ENCODE assay signal across 8 cellular contexts in the genomic region with DNA sequence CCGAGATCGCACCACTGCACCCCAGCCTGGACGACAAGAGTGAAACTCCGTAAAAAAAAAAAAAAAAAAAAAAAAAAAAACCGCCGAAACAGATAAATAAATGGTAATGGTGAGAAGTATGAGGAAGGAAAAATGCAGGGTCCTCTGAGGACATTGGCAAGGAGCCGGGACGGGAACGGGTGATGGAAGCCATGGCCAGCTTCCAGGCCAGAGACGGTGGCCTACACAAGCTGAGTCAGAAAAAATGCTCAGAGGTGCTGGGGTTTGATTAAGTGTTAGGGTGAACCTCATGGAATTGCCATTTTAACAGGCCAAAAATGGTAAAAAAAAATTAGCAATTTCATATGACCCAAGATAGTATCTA. TPM values are rescaled to one million over a fixed set of nuclear protein-coding genes. Genes with fewer than 3 reads are reported as not detected.
DNase-seq lines count a peak whose midpoint lies in the region; ATAC-seq, FAIRE-seq and TF ChIP-seq lines count a peak whose summit lies in the region.

No MANE protein-coding gene starts in this region.

- peak overlapping the region; percentile 71 to 94 for H3K9ac ChIP-seq in K562 (ENCODE audit: insufficient read depth in 1 of 2, low read depth in 2 of 2, low read length in 2 of 2)
- peak overlapping the region; percentile 75 to 86 for H3K9ac ChIP-seq in stomach smooth muscle (ENCODE audit: low read length in 2 of 2)

- H3K79me2 ChIP-seq in K562 (ENCODE audit: control insufficient read depth, insufficient read depth, low read length): no peaks in the 10 kb centered on the region

- in situ Hi-C loops in K562 (cut with MboI): no loop called here

- H2AFZ ChIP-seq in K562 (ENCODE audit: low read depth, low read length): peak overlapping the region; percentile 85

- TF ChIP-seq POLR2A in K562 (conservative IDR thresholded peaks at IDR 0.05): no peak

- peaks cover 0 to 4% of the 10 kb centered on the region in 2 donors for H3K36me3 Mint-ChIP-seq in CD4-positive, alpha-beta memory T cell

- TF ChIP-seq CTCF in K562 (IDR thresholded peaks at IDR 0.05 in 2 of 3, conservative IDR thresholded peaks at IDR 0.05 in 1 of 3; ENCODE audit: insufficient read depth in 2 of 3, low read depth in 1 of 3, low read length in 3 of 3): no peak

- H3K9me3 Mint-ChIP-seq in CD4-positive, alpha-beta memory T cell: peaks cover 0 to 2% (median 0%) of the 10 kb centered on the region in 8 donors

- peaks cover 28% of the 10 kb centered on the region for H3K4me1 ChIP-seq in CD4-positive, alpha-beta memory T cell (ENCODE audit: insufficient read depth, low read length)
- H3K4me1 ChIP-seq in K562 (replicated peaks in 1 of 2; ENCODE audit: control insufficient read depth in 2 of 2, insufficient read depth in 2 of 2, low read length in 2 of 2): peaks cover 9 to 33% of the 10 kb centered on the region in 2 experiments; a peak in 4 of 5 replicates
- H3K4me1 ChIP-seq in stomach smooth muscle (ENCODE audit: control insufficient read depth, insufficient read depth, low read length): peaks cover 29% of the 10 kb centered on the region

- intact Hi-C loops in CD4-positive, alpha-beta memory T cell (cut with micrococcal nuclease): loop anchor here (2.0 kb wide), 2 partner anchors 44 to 52 kb away; no protein-coding TSS in a partner anchor
- intact Hi-C loops in K562 (cut with micrococcal nuclease): no loop called here

- H3K27me3 ChIP-seq in CD4-positive, alpha-beta memory T cell (ENCODE audit: insufficient read depth, low read length): no peaks in the 10 kb centered on the region
- H3K27me3 ChIP-seq in K562 (ENCODE audit: control insufficient read depth in 2 of 2, insufficient read depth in 2 of 2, low read length in 2 of 2): no peaks in the 10 kb centered on the region
- no peaks in the 10 kb centered on the region for H3K27me3 ChIP-seq in stomach smooth muscle (ENCODE audit: control insufficient read depth in 1 of 2, insufficient read depth in 2 of 2, low read length in 2 of 2)

- DNase-seq in CD4-positive, alpha-beta memory T cell: peak in 2 of 5 donors; percentile 29 to 36
- DNase-seq in LHCN-M2 (ENCODE audit: low read depth) (peak; percentile 65), K562 (ENCODE audit: extremely low read depth in 1 of 4, low spot score in 3 of 4) (no peak), kidney tubule cell (ENCODE audit: low spot score) (peak; percentile 89), NCI-H1417 treated with DMSO at 0.1 percent for 48 hours (lab: John Stamatoyannopoulos, UW) (no peak)
- no peak for DNase-seq in stimulated activated naive CD4-positive, alpha-beta T cell treated with Interleukin-2 at 50 U/mL for 16 hours (lab: John Stamatoyannopoulos, UW)

- H3K4me3 Mint-ChIP-seq in CD4-positive, alpha-beta memory T cell: peak overlapping the region; percentile 91 to 97 (median 96)

- H3K27ac ChIP-seq in CD4-positive, alpha-beta memory T cell (ENCODE audit: low read depth, low read length): peak overlapping the region; percentile 53
- H3K27ac ChIP-seq in K562 (ENCODE audit: extremely low read depth, low read depth, low read length) (peak overlapping the region; percentile 58), stomach smooth muscle (ENCODE audit: low read length) (peak overlapping the region; percentile 90)

- no peaks in the 10 kb centered on the region for H3K9me1 ChIP-seq in K562 (ENCODE audit: control insufficient read depth, insufficient read depth, low read length)

- no peak for ATAC-seq in K562
- no peak for ATAC-seq in GM18517 (IDR thresholded peaks at IDR 0.05; ENCODE audit: unreplicated experiment)

- CTCF ChIA-PET in CD4-positive, alpha-beta memory T cell (lab: Charles Lee; ENCODE audit: partially characterized antibody): interaction anchor here (0.9 to 5.9 kb wide), 4 partner anchors 8 to 281 kb away, joined by 3 to 39 read pairs (median 3); no protein-coding TSS in a partner anchor
- CTCF ChIA-PET in K562 (lab: Yijun Ruan, JAX; ENCODE audit: low intra/inter-chr PET ratio): no interaction called here

- no peaks in the 10 kb centered on the region for H3K9me3 ChIP-seq in CD4-positive, alpha-beta memory T cell (ENCODE audit: control insufficient read depth in 1 of 2, low read length in 2 of 2)
- H3K9me3 ChIP-seq in K562 (replicated peaks; ENCODE audit: control insufficient read depth, insufficient read depth, low read depth, low read length): no peaks in the 10 kb centered on the region
- H3K9me3 ChIP-seq in stomach smooth muscle (ENCODE audit: control insufficient read depth in 2 of 2, low read length in 2 of 2): no peaks in the 10 kb centered on the region

- H3K27ac Mint-ChIP-seq in CD4-positive, alpha-beta memory T cell: peak overlapping the region; percentile 92 to 98 (median 95)

- no peaks in the 10 kb centered on the region for H3K36me3 ChIP-seq in CD4-positive, alpha-beta memory T cell (ENCODE audit: insufficient read depth, low read length)
- no peaks in the 10 kb centered on the region for H3K36me3 ChIP-seq in K562 (ENCODE audit: control insufficient read depth, insufficient read depth, low read length)
- H3K36me3 ChIP-seq in stomach smooth muscle (ENCODE audit: control insufficient read depth in 2 of 2, insufficient read depth in 2 of 2, low read length in 2 of 2): no peaks in the 10 kb centered on the region

- peak overlapping the region; percentile 61 to 66 for H3K4me3 ChIP-seq in CD4-positive, alpha-beta memory T cell (ENCODE audit: low read length in 2 of 2)
- peak overlapping the region; percentile 61 for H3K4me3 ChIP-seq in K562
- H3K4me3 ChIP-seq in stomach smooth muscle (ENCODE audit: low read length in 2 of 2): peak overlapping the region; percentile 62 to 83

- no peak for FAIRE-seq in K562 (lab: Jason Lieb, UNC)

- no peaks in the 10 kb centered on the region for H4K20me1 ChIP-seq in K562 (replicated peaks; ENCODE audit: control insufficient read depth, insufficient read depth, low read length)

- WGBS in K562 (ENCODE audit: insufficient coverage, low coverage, missing lambda C conversion rate): 5% methylated on average over 6 of the region's 10 CpGs

- no peak for TF ChIP-seq EP300 in K562 (IDR thresholded peaks at IDR 0.05; ENCODE audit: low read length)

- H3K4me2 ChIP-seq in K562 (ENCODE audit: insufficient read depth, low read length): peak overlapping the region; percentile 83

- peaks cover 22 to 42% (median 33%) of the 10 kb centered on the region in 4 donors for H3K4me1 Mint-ChIP-seq in CD4-positive, alpha-beta memory T cell

- H3K27me3 Mint-ChIP-seq in CD4-positive, alpha-beta memory T cell: no peaks in the 10 kb centered on the region

- no TSS peak for BruUV-seq in K562 (replicated peaks; lab: Mats Ljungman, UMichigan)

- no peak for TF ChIP-seq RAD21 in K562 (CRISPR knock-in tag; conservative IDR thresholded peaks at IDR 0.05 in 1 of 2, IDR thresholded peaks at IDR 0.05 in 1 of 2)

- POLR2A ChIA-PET in CD4-positive, alpha-beta memory T cell (lab: Charles Lee; ENCODE audit: partially characterized antibody): interaction anchor here (1.0 to 8.3 kb wide), 11 partner anchors 8 to 68 kb away, joined by 3 to 119 read pairs (median 6); a partner anchor contains a TSS
- POLR2A ChIA-PET in K562 (lab: Yijun Ruan, JAX): interaction anchor here (1.1 to 1.5 kb wide), 2 partner anchors 15 to 27 kb away, joined by 3 to 5 read pairs; no protein-coding TSS in a partner anchor

RNA-seq across cellular contexts. Expression of a gene that starts 0.9 kb away (rescaled TPM):
- 1 to 10 TPM; 6.4 to 6.6 TPM for total RNA-seq in CD4-positive, alpha-beta memory T cell
- 1 to 10 TPM in 1 of 2 donors, under 1 TPM in 1; 0.33 to 1.6 TPM for polyA plus RNA-seq in CD4-positive, alpha-beta memory T cell
- 1.8 and 2.7 TPM in 2 replicates for total RNA-seq in LHCN-M2 (2014; rRNA removed)
- polyA plus RNA-seq in LHCN-M2 (2012): 1.7 TPM
- total RNA-seq in K562 (2011; cell fraction: chromatin; rRNA removed; ENCODE audit: low replicate concordance): 1.5 and 4.2 TPM in 2 replicates
- total RNA-seq in K562 (2011; cell fraction: nucleolus; rRNA removed): 3.5 and 3.7 TPM in 2 replicates
- 1.9 and 2.8 TPM in 2 replicates for total RNA-seq in K562 (2011; cell fraction: nucleoplasm; rRNA removed)
- total RNA-seq in K562 (2014; rRNA removed): 1.0 and 1.3 TPM in 2 replicates
- 0.22 and 0.25 TPM in 2 replicates for total RNA-seq in K562 (2014; rRNA removed; fragmentation: Illumina TruSeq; extraction: Trizol)
- 0.25 and 0.57 TPM in 2 replicates for total RNA-seq in K562 (2015; rRNA removed; fragmentation: Illumina TruSeq; extraction: Trizol)
- 3.5 and 3.7 TPM in 2 replicates for total RNA-seq in K562 (2021)
- 0.67 and 1.0 TPM in 2 replicates for polyA plus RNA-seq in K562 (2011; rRNA removed)
- polyA plus RNA-seq in K562 (2011; cell fraction: cytosol; rRNA removed): 0.81 and 2.0 TPM in 2 replicates
- 1.5 and 4.5 TPM in 2 replicates for polyA plus RNA-seq in K562 (2011; cell fraction: nucleus; rRNA removed)
- 1.3 and 3.5 TPM in 2 replicates for polyA plus RNA-seq in K562 (2012)
- 0.79 and 1.7 TPM in 2 replicates for polyA plus RNA-seq in K562 (2014; fragmentation: Illumina TruSeq; extraction: Trizol)
- not detected for polyA plus RNA-seq in K562 (2014; fragmentation: Nextera tagmentation; extraction: Ambion mirVana)
- polyA plus RNA-seq in K562 (2014; rRNA removed): 1.1 and 2.1 TPM in 2 replicates
- polyA minus RNA-seq in K562 (2011; rRNA and poly(A)+ RNA removed): 0.54 and 0.98 TPM in 2 replicates
- 3.0 and 5.0 TPM in 2 replicates for polyA minus RNA-seq in K562 (2011; cell fraction: cytosol; rRNA and poly(A)+ RNA removed)
- polyA minus RNA-seq in K562 (2011; cell fraction: nucleus; rRNA and poly(A)+ RNA removed): 1.5 and 1.7 TPM in 2 replicates

RNA-seq across cellular contexts. Expression of a gene that starts 20.1 kb away (rescaled TPM):
- 10 to 100 TPM; 84.3 to 85.0 TPM for total RNA-seq in CD4-positive, alpha-beta memory T cell
- polyA plus RNA-seq in CD4-positive, alpha-beta memory T cell: 100 to 1,000 TPM; 207 to 257 TPM
- total RNA-seq in LHCN-M2 (2014; rRNA removed) (172 and 183 TPM in 2 replicates), K562 (2014; rRNA removed) (164 and 284 TPM in 2 replicates), K562 (2014; rRNA removed; fragmentation: Illumina TruSeq; extraction: Trizol) (63.0 and 98.5 TPM in 2 replicates), K562 (2015; rRNA removed; fragmentation: Illumina TruSeq; extraction: Trizol) (115 and 130 TPM in 2 replicates), K562 (2021) (95.9 and 109 TPM in 2 replicates)
- 327 TPM for polyA plus RNA-seq in LHCN-M2 (2012)
- total RNA-seq in K562 (2011; cell fraction: chromatin; rRNA removed; ENCODE audit: low replicate concordance): 16.1 and 36.9 TPM in 2 replicates
- 41.2 and 47.9 TPM in 2 replicates for total RNA-seq in K562 (2011; cell fraction: nucleolus; rRNA removed)
- 32.6 and 42.2 TPM in 2 replicates for total RNA-seq in K562 (2011; cell fraction: nucleoplasm; rRNA removed)
- polyA plus RNA-seq in K562 (2011; rRNA removed) (151 and 169 TPM in 2 replicates), K562 (2014; fragmentation: Illumina TruSeq; extraction: Trizol) (205 and 214 TPM in 2 replicates), K562 (2014; fragmentation: Nextera tagmentation; extraction: Ambion mirVana) (100 to 1,000 TPM; 416 to 441 TPM), K562 (2014; rRNA removed) (197 and 206 TPM in 2 replicates)
- polyA plus RNA-seq in K562 (2011; cell fraction: cytosol; rRNA removed): 153 and 227 TPM in 2 replicates
- polyA plus RNA-seq in K562 (2011; cell fraction: nucleus; rRNA removed): 87.2 and 100 TPM in 2 replicates
- 146 and 190 TPM in 2 replicates for polyA plus RNA-seq in K562 (2012)
- polyA minus RNA-seq in K562 (2011; rRNA and poly(A)+ RNA removed): 24.1 and 41.5 TPM in 2 replicates
- polyA minus RNA-seq in K562 (2011; cell fraction: cytosol; rRNA and poly(A)+ RNA removed): 58.9 and 66.1 TPM in 2 replicates
- 14.9 and 21.1 TPM in 2 replicates for polyA minus RNA-seq in K562 (2011; cell fraction: nucleus; rRNA and poly(A)+ RNA removed)

RNA-seq across cellular contexts. Expression of a gene that starts 30.0 kb away (rescaled TPM):
- total RNA-seq in CD4-positive, alpha-beta memory T cell: 10 to 100 TPM; 46.4 to 52.3 TPM
- 10 to 100 TPM in 1 of 2 donors, 1 to 10 TPM in 1; 3.5 to 18.4 TPM for polyA plus RNA-seq in CD4-positive, alpha-beta memory T cell
- 38.7 and 50.3 TPM in 2 replicates for total RNA-seq in LHCN-M2 (2014; rRNA removed)
- polyA plus RNA-seq in LHCN-M2 (2012): 14.5 TPM
- total RNA-seq in K562 (2011; cell fraction: chromatin; rRNA removed; ENCODE audit: low replicate concordance): 17.4 and 51.8 TPM in 2 replicates
- 53.4 and 56.5 TPM in 2 replicates for total RNA-seq in K562 (2011; cell fraction: nucleolus; rRNA removed)
- total RNA-seq in K562 (2011; cell fraction: nucleoplasm; rRNA removed): 27.6 and 32.3 TPM in 2 replicates
- total RNA-seq in K562 (2014; rRNA removed): 57.4 and 68.7 TPM in 2 replicates
- 13.3 and 15.8 TPM in 2 replicates for total RNA-seq in K562 (2014; rRNA removed; fragmentation: Illumina TruSeq; extraction: Trizol)
- total RNA-seq in K562 (2015; rRNA removed; fragmentation: Illumina TruSeq; extraction: Trizol): 30.9 and 31.6 TPM in 2 replicates
- total RNA-seq in K562 (2021): 45.8 and 47.3 TPM in 2 replicates
- 19.3 and 27.7 TPM in 2 replicates for polyA plus RNA-seq in K562 (2011; rRNA removed)
- polyA plus RNA-seq in K562 (2011; cell fraction: cytosol; rRNA removed): 29.0 and 63.4 TPM in 2 replicates
- 98.1 and 179 TPM in 2 replicates for polyA plus RNA-seq in K562 (2011; cell fraction: nucleus; rRNA removed)
- 24.2 and 27.5 TPM in 2 replicates for polyA plus RNA-seq in K562 (2012)
- 28.2 and 30.0 TPM in 2 replicates for polyA plus RNA-seq in K562 (2014; fragmentation: Illumina TruSeq; extraction: Trizol)
- polyA plus RNA-seq in K562 (2014; fragmentation: Nextera tagmentation; extraction: Ambion mirVana): 1 to 10 TPM; 5.5 to 6.5 TPM
- polyA plus RNA-seq in K562 (2014; rRNA removed): 34.7 and 43.0 TPM in 2 replicates
- polyA minus RNA-seq in K562 (2011; rRNA and poly(A)+ RNA removed): 10.9 and 14.8 TPM in 2 replicates
- 27.6 and 28.3 TPM in 2 replicates for polyA minus RNA-seq in K562 (2011; cell fraction: cytosol; rRNA and poly(A)+ RNA removed)
- 23.2 and 23.7 TPM in 2 replicates for polyA minus RNA-seq in K562 (2011; cell fraction: nucleus; rRNA and poly(A)+ RNA removed)

Comparison
In these comparisons a context has a peak if more than half of its experiments do, and no peak if none do; other contexts are left out.
1. DNase-seq: peak in LHCN-M2 (single experiment) and kidney tubule cell (single experiment); none in K562 (0 of 4), NCI-H1417 treated with DMSO at 0.1 percent for 48 hours (single experiment) and stimulated activated naive CD4-positive, alpha-beta T cell treated with Interleukin-2 at 50 U/mL for 16 hours (single experiment).
2. Peak in every context shown above with its lines, with median percentiles within 50 percentile points of each other: H3K27ac ChIP-seq and H3K4me3 ChIP-seq.